ENCODE assay signal across 1 cellular context in genomic region chr19:10752913-10753285, GRCh38.
TF ChIP-seq lines count a peak whose summit lies in the region.

No MANE protein-coding gene starts in this region.

TF ChIP-seq in K562, 482 proteins besides CTCF, POLR2A, EP300 and RAD21 (continued from another document):
- TF ChIP-seq, protein P1, sequence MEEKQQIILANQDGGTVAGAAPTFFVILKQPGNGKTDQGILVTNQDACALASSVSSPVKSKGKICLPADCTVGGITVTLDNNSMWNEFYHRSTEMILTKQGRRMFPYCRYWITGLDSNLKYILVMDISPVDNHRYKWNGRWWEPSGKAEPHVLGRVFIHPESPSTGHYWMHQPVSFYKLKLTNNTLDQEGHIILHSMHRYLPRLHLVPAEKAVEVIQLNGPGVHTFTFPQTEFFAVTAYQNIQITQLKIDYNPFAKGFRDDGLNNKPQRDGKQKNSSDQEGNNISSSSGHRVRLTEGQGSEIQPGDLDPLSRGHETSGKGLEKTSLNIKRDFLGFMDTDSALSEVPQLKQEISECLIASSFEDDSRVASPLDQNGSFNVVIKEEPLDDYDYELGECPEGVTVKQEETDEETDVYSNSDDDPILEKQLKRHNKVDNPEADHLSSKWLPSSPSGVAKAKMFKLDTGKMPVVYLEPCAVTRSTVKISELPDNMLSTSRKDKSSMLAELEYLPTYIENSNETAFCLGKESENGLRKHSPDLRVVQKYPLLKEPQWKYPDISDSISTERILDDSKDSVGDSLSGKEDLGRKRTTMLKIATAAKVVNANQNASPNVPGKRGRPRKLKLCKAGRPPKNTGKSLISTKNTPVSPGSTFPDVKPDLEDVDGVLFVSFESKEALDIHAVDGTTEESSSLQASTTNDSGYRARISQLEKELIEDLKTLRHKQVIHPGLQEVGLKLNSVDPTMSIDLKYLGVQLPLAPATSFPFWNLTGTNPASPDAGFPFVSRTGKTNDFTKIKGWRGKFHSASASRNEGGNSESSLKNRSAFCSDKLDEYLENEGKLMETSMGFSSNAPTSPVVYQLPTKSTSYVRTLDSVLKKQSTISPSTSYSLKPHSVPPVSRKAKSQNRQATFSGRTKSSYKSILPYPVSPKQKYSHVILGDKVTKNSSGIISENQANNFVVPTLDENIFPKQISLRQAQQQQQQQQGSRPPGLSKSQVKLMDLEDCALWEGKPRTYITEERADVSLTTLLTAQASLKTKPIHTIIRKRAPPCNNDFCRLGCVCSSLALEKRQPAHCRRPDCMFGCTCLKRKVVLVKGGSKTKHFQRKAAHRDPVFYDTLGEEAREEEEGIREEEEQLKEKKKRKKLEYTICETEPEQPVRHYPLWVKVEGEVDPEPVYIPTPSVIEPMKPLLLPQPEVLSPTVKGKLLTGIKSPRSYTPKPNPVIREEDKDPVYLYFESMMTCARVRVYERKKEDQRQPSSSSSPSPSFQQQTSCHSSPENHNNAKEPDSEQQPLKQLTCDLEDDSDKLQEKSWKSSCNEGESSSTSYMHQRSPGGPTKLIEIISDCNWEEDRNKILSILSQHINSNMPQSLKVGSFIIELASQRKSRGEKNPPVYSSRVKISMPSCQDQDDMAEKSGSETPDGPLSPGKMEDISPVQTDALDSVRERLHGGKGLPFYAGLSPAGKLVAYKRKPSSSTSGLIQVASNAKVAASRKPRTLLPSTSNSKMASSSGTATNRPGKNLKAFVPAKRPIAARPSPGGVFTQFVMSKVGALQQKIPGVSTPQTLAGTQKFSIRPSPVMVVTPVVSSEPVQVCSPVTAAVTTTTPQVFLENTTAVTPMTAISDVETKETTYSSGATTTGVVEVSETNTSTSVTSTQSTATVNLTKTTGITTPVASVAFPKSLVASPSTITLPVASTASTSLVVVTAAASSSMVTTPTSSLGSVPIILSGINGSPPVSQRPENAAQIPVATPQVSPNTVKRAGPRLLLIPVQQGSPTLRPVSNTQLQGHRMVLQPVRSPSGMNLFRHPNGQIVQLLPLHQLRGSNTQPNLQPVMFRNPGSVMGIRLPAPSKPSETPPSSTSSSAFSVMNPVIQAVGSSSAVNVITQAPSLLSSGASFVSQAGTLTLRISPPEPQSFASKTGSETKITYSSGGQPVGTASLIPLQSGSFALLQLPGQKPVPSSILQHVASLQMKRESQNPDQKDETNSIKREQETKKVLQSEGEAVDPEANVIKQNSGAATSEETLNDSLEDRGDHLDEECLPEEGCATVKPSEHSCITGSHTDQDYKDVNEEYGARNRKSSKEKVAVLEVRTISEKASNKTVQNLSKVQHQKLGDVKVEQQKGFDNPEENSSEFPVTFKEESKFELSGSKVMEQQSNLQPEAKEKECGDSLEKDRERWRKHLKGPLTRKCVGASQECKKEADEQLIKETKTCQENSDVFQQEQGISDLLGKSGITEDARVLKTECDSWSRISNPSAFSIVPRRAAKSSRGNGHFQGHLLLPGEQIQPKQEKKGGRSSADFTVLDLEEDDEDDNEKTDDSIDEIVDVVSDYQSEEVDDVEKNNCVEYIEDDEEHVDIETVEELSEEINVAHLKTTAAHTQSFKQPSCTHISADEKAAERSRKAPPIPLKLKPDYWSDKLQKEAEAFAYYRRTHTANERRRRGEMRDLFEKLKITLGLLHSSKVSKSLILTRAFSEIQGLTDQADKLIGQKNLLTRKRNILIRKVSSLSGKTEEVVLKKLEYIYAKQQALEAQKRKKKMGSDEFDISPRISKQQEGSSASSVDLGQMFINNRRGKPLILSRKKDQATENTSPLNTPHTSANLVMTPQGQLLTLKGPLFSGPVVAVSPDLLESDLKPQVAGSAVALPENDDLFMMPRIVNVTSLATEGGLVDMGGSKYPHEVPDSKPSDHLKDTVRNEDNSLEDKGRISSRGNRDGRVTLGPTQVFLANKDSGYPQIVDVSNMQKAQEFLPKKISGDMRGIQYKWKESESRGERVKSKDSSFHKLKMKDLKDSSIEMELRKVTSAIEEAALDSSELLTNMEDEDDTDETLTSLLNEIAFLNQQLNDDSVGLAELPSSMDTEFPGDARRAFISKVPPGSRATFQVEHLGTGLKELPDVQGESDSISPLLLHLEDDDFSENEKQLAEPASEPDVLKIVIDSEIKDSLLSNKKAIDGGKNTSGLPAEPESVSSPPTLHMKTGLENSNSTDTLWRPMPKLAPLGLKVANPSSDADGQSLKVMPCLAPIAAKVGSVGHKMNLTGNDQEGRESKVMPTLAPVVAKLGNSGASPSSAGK (IDR thresholded peaks at IDR 0.05): no peak
- TF ChIP-seq NFYB (IDR thresholded peaks at IDR 0.05; ENCODE audit: extremely low read depth, insufficient read length) (no peak), CBX1 (IDR thresholded peaks at IDR 0.05; ENCODE audit: low read depth) (0 out of 2 replicates have a peak, but pooled peaks have one; percentile 2), ZNF121 (CRISPR knock-in tag; conservative IDR thresholded peaks at IDR 0.05) (peak; percentile 77)
TF ChIP-seq in K562: peak in this region for 2.
